18 cellular contexts compared by ENCODE assay signal in genomic region chr14:90900712-90901111, GRCh38.
DNase-seq lines count a peak whose midpoint lies in the region; ATAC-seq, FAIRE-seq and TF ChIP-seq lines count a peak whose summit lies in the region.
"Had no signal": no experiment of that assay in that cellular context is flagged by ENCODE, and none has a peak within 500 bp of the region (broad histone marks: within the 10 kb centered on the region; RNA-seq: fewer than 3 reads in every experiment).

No MANE protein-coding gene starts in this region.

- no peak overlapping the region for H3K4me3 Mint-ChIP-seq in H9
- H3K4me3 Mint-ChIP-seq: activated naive CD4-positive, alpha-beta T cell treated with anti-CD3 and anti-CD28 coated beads, Interleukin-2, amount 50 U/mL, for 24 hours had no signal

- no peak overlapping the region for H2BK15ac ChIP-seq in H9 (ENCODE audit: low read depth, low read length)

- no peak overlapping the region for H3K23ac ChIP-seq in H9 (ENCODE audit: insufficient read length, low read depth, low read length)

- intact Hi-C loops in sciatic nerve (cut with DNase I) = no loop called here

- no peak overlapping the region for H3T11ph ChIP-seq in H9 (ENCODE audit: low read length)

- H4K20me1 ChIP-seq in H9 (ENCODE audit: control insufficient read depth, insufficient read depth, insufficient read length) = no peaks in the 10 kb centered on the region
- H4K20me1 ChIP-seq: BLaER1 had no signal

- H3K23me2 ChIP-seq in H9 (ENCODE audit: insufficient read length, low read depth, low read length, poor library complexity, severe bottlenecking) = no peaks in the 10 kb centered on the region

- H3K36me3 Mint-ChIP-seq in H9 (ENCODE audit: insufficient read depth in 1 of 3, low read depth in 3 of 3) = no peaks in the 10 kb centered on the region

- no peak for ATAC-seq in HG03135 (IDR thresholded peaks at IDR 0.05; ENCODE audit: unreplicated experiment)
- ATAC-seq in sciatic nerve = no peak

- no peak overlapping the region for H4K5ac ChIP-seq in H9 (ENCODE audit: insufficient read length, low read depth, low read length)

- H3K4me1 Mint-ChIP-seq in H9 = peaks cover 7 to 9% of the 10 kb centered on the region in 2 experiments

- H3K9me3 Mint-ChIP-seq in H9 = no peaks in the 10 kb centered on the region
- H3K9me3 Mint-ChIP-seq: activated naive CD4-positive, alpha-beta T cell treated with anti-CD3 and anti-CD28 coated beads, Interleukin-2, amount 50 U/mL, for 24 hours had no signal

- no peak overlapping the region for H4K8ac ChIP-seq in H9 (replicated peaks; ENCODE audit: insufficient read length, low read depth, low read length)

- H3K18ac ChIP-seq in H9 (ENCODE audit: insufficient read length, low read depth, low read length) = no peak overlapping the region

- no peak overlapping the region for H2AK5ac ChIP-seq in H9 (ENCODE audit: insufficient read length, low read length)

- H3K9ac ChIP-seq in H9 (ENCODE audit: extremely low read depth, insufficient read length, low read length) = no peak overlapping the region
- H3K9ac ChIP-seq: BLaER1 had no signal

- no peak overlapping the region for H2AFZ ChIP-seq in H9 (ENCODE audit: low read length)

- H3K27me3 Mint-ChIP-seq in H9 (ENCODE audit: low read depth) = no peaks in the 10 kb centered on the region
- H3K27me3 Mint-ChIP-seq: activated naive CD4-positive, alpha-beta T cell treated with anti-CD3 and anti-CD28 coated beads, Interleukin-2, amount 50 U/mL, for 24 hours had no signal

- peak; percentile 38; the same call in 2 of the 3 replicates for TF ChIP-seq CTCF in H9 (conservative IDR thresholded peaks at IDR 0.05)

- H3K27ac Mint-ChIP-seq in H9 = no peak overlapping the region
- H3K27ac Mint-ChIP-seq: activated naive CD4-positive, alpha-beta T cell treated with anti-CD3 and anti-CD28 coated beads, Interleukin-2, amount 50 U/mL, for 24 hours had no signal

- H2BK20ac ChIP-seq in H9 (ENCODE audit: low read depth, low read length, poor library complexity, severe bottlenecking) = no peak overlapping the region

- peak; percentile 88 for FAIRE-seq in A204.1 (lab: Jason Lieb, UNC)
- peak; percentile 96 for FAIRE-seq in islet of Langerhans (lab: Jason Lieb, UNC)

- H4K91ac ChIP-seq in H9 (ENCODE audit: insufficient read length, low read depth, low read length) = no peak overlapping the region

- H2BK120ac ChIP-seq in H9 (ENCODE audit: low read depth, low read length, poor library complexity, severe bottlenecking) = no peak overlapping the region

- no peaks in the 10 kb centered on the region for H3K79me1 ChIP-seq in H9 (ENCODE audit: insufficient read depth, low read depth, low read length, poor library complexity, severe bottlenecking)

- no peaks in the 10 kb centered on the region for H3K4me1 ChIP-seq in H9 (ENCODE audit: insufficient read depth, low read length)
- H3K4me1 ChIP-seq: BLaER1, upper lobe of left lung had no signal

- no peak overlapping the region for H3K27ac ChIP-seq in H9 (ENCODE audit: insufficient read length, low read depth, low read length)
- H3K27ac ChIP-seq: BLaER1, skin epidermis, upper lobe of left lung had no signal

- no peak overlapping the region for H3K4ac ChIP-seq in H9 (ENCODE audit: low read depth, low read length)

- H3K27me3 ChIP-seq in H9 (ENCODE audit: insufficient read depth, low read length) = no peaks in the 10 kb centered on the region
- H3K27me3 ChIP-seq: BLaER1, upper lobe of left lung had no signal

- H2BK5ac ChIP-seq in H9 (ENCODE audit: insufficient read length, low read length) = no peak overlapping the region

- H2BK12ac ChIP-seq in H9 (ENCODE audit: insufficient read length, low read depth, low read length) = no peak overlapping the region

- H3K14ac ChIP-seq in H9 (ENCODE audit: insufficient read depth, low read length) = no peak overlapping the region

- H3K4me2 ChIP-seq in H9 (ENCODE audit: insufficient read depth, insufficient read length, low read length) = no peak overlapping the region
- H3K4me2 ChIP-seq: BLaER1 had no signal

- no peak for DNase-seq in H9
- peak; percentile 3 for DNase-seq in astrocyte of the hippocampus (ENCODE audit: low read depth, low spot score)
- no peak for DNase-seq in sciatic nerve (ENCODE audit: low spot score)
- no peak for DNase-seq in NCI-H1092 (lab: John Stamatoyannopoulos, UW)
- DNase-seq in activated CD4-positive, alpha-beta T cell treated with anti-CD3 and anti-CD28 coated beads, Interleukin-2, amount 50 U/mL, for 48 hours = no peak
- DNase-seq: activated CD4-positive, alpha-beta T cell treated with anti-CD3 and anti-CD28 coated beads, Interleukin-2, amount 50 U/mL, for 4 hours; effector CD4-positive, alpha-beta T cell; GDM1; MV-4-11; NCI-H748 treated with DMSO at 0.1 percent for 48 hours; T-helper 1 cell; upper lobe of left lung had no signal

- H3K79me2 ChIP-seq in H9 (ENCODE audit: insufficient read depth, low read length) = no peaks in the 10 kb centered on the region

- H3K9me3 ChIP-seq in H9 (ENCODE audit: control insufficient read depth, low read depth, low read length) = no peaks in the 10 kb centered on the region
- H3K9me3 ChIP-seq: BLaER1, upper lobe of left lung had no signal

- no peak overlapping the region for H3K56ac ChIP-seq in H9 (ENCODE audit: insufficient read length, low read depth, low read length)
